ENCODE assay signal across 9 cellular contexts in the genomic region with DNA sequence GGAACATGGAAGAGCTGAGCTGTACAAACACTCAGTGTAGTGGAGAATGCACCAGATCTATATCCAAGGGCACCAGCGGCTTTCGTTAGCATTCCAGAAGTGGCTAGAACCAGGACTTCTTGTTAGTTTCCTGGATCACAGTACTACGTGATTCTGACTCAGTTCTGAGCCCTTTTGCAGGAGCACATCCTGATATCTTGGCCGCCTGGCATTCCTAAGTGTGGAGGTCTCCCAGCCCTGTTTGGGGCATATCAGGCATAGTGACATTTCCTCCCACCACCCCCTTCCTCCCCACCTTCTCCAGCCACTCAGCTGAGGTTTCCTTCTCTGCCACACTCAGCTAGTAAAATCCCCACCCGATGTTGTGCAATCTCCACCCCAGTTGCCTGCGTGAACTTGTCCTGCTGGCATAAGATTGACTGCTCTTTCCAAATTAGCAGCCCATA.
DNase-seq lines count a peak whose midpoint lies in the region; ATAC-seq and TF ChIP-seq lines count a peak whose summit lies in the region.
"Had no signal": no experiment of that assay in that cellular context is flagged by ENCODE, and none has a peak within 500 bp of the region (broad histone marks: within the 10 kb centered on the region; RNA-seq: fewer than 3 reads in every experiment).

No MANE protein-coding gene starts in this region.

- POLR2A ChIA-PET in CD8-positive, alpha-beta T cell (lab: Charles Lee) = interaction anchor here (0.8 kb wide), 1 partner anchor 42 kb away, joined by 3 read pairs; no protein-coding TSS in a partner anchor
- POLR2A ChIA-PET in naive thymus-derived CD4-positive, alpha-beta T cell (lab: Charles Lee) = interaction anchor here (0.6 to 1.8 kb wide), 3 partner anchors 12 to 40 kb away, joined by 3 to 7 read pairs (median 3); no protein-coding TSS in a partner anchor
- POLR2A ChIA-PET in PC-9 (lab: Charles Lee; ENCODE audit: unreplicated experiment) = interaction anchor here (0.6 kb wide), 1 partner anchor 22 kb away, joined by 12 read pairs; no protein-coding TSS in a partner anchor

- no peak overlapping the region for H3K27ac ChIP-seq in CD8-positive, alpha-beta T cell (ENCODE audit: low read depth, low read length)
- peak overlapping the region; percentile 46 for H3K27ac ChIP-seq in effector memory CD4-positive, alpha-beta T cell (ENCODE audit: insufficient read depth, low read length, poor library complexity, severe bottlenecking)
- H3K27ac ChIP-seq in naive thymus-derived CD4-positive, alpha-beta T cell (ENCODE audit: low read depth, low read length) = peak overlapping the region; percentile 59
- no peak overlapping the region for H3K27ac ChIP-seq in PC-9
- H3K27ac ChIP-seq: thoracic aorta had no signal

- no peak for TF ChIP-seq CTCF in CD8-positive, alpha-beta T cell (IDR thresholded peaks at IDR 0.05)
- TF ChIP-seq CTCF in NB4 (IDR thresholded peaks at IDR 0.05; ENCODE audit: low read depth, low read length) (no peak), PC-9 (conservative IDR thresholded peaks at IDR 0.05) (no peak)

- H3K36me3 ChIP-seq in CD8-positive, alpha-beta T cell (ENCODE audit: insufficient read depth, low read length) = peaks cover 67% of the 10 kb centered on the region
- H3K36me3 ChIP-seq in effector memory CD4-positive, alpha-beta T cell (ENCODE audit: control insufficient read depth, insufficient read depth, low read length) = peaks cover 80% of the 10 kb centered on the region
- peaks cover 51 to 91% (median 64%) of the 10 kb centered on the region in 3 experiments for H3K36me3 ChIP-seq in naive thymus-derived CD4-positive, alpha-beta T cell (ENCODE audit: control insufficient read depth in 2 of 3, insufficient read depth in 3 of 3, low read length in 3 of 3)
- H3K36me3 ChIP-seq in PC-9 (ENCODE audit: low read depth) = no peaks in the 10 kb centered on the region
- H3K36me3 ChIP-seq: thoracic aorta had no signal

- H3K4me2 ChIP-seq in PC-9 = no peak overlapping the region

- H3K9me3 Mint-ChIP-seq in CD8-positive, alpha-beta T cell = no peaks in the 10 kb centered on the region
- no peaks in the 10 kb centered on the region for H3K9me3 Mint-ChIP-seq in naive thymus-derived CD4-positive, alpha-beta T cell

- H3F3A ChIP-seq in PC-9 (ENCODE audit: insufficient read depth, low read depth) = no peaks in the 10 kb centered on the region

- no peak overlapping the region for H2AFZ ChIP-seq in PC-9

- no peaks in the 10 kb centered on the region for H3K27me3 Mint-ChIP-seq in CD8-positive, alpha-beta T cell (ENCODE audit: low read depth)
- H3K27me3 Mint-ChIP-seq in naive thymus-derived CD4-positive, alpha-beta T cell = no peaks in the 10 kb centered on the region

- no peaks in the 10 kb centered on the region for H3K79me2 ChIP-seq in PC-9 (ENCODE audit: low read depth)

- H3K4me1 Mint-ChIP-seq in CD8-positive, alpha-beta T cell (ENCODE audit: low read depth) = peaks cover 59% of the 10 kb centered on the region
- H3K4me1 Mint-ChIP-seq in naive thymus-derived CD4-positive, alpha-beta T cell = peaks cover 30 to 84% (median 66%) of the 10 kb centered on the region in 7 donors

- peak; percentile 49 for ATAC-seq in CD8-positive, alpha-beta T cell
- peak; percentile 64 for ATAC-seq in naive thymus-derived CD4-positive, alpha-beta T cell
- ATAC-seq in GM21529 (IDR thresholded peaks at IDR 0.05; ENCODE audit: unreplicated experiment) = no peak

- intact Hi-C loops in CD8-positive, alpha-beta T cell (cut with DNase I, micrococcal nuclease) = no loop called here
- intact Hi-C loops in naive thymus-derived CD4-positive, alpha-beta T cell (cut with micrococcal nuclease) = loop anchor here in 1 of 2 donors (2.0 kb wide), 1 partner anchor 21 kb away; no protein-coding TSS in a partner anchor
- intact Hi-C loops in PC-9 (cut with micrococcal nuclease; ENCODE audit: unreplicated experiment) = no loop called here

- peaks cover 66% of the 10 kb centered on the region for H3K36me3 Mint-ChIP-seq in CD8-positive, alpha-beta T cell
- H3K36me3 Mint-ChIP-seq in naive thymus-derived CD4-positive, alpha-beta T cell = peaks cover 26 to 68% (median 54%) of the 10 kb centered on the region in 5 donors

- H3K4me3 Mint-ChIP-seq in CD8-positive, alpha-beta T cell = no peak overlapping the region
- peak overlapping the region in 6 of 10 donors; percentile 2 to 39 (median 24) for H3K4me3 Mint-ChIP-seq in naive thymus-derived CD4-positive, alpha-beta T cell

- BruUV-seq in PC-9 (replicated peaks; lab: Mats Ljungman, UMichigan) = no TSS peak

- peak in 1 of 7 experiments; percentile 22 for DNase-seq in CD8-positive, alpha-beta T cell
- peak; percentile 93 for DNase-seq in NB4 (ENCODE audit: low read depth)
- DNase-seq in effector memory CD4-positive, alpha-beta T cell = no peak
- DNase-seq in naive thymus-derived CD4-positive, alpha-beta T cell = no peak
- no peak for DNase-seq in stimulated activated CD8-positive, alpha-beta memory T cell treated with anti-CD3 and anti-CD28 coated beads, Interleukin-4, amount 100 ng/mL, for 48 hours
- no peak for DNase-seq in PC-9
- no peak for DNase-seq in SHP77 treated with DMSO at 0.1 percent for 48 hours (lab: John Stamatoyannopoulos, UW)

- H3K27ac Mint-ChIP-seq in CD8-positive, alpha-beta T cell = peak overlapping the region; percentile 87
- H3K27ac Mint-ChIP-seq in naive thymus-derived CD4-positive, alpha-beta T cell = peak overlapping the region; percentile 60 to 92 (median 77)

- H3K9me3 ChIP-seq in CD8-positive, alpha-beta T cell (ENCODE audit: low read length) = no peaks in the 10 kb centered on the region
- no peaks in the 10 kb centered on the region for H3K9me3 ChIP-seq in effector memory CD4-positive, alpha-beta T cell (ENCODE audit: control insufficient read depth, low read length)
- H3K9me3 ChIP-seq in naive thymus-derived CD4-positive, alpha-beta T cell (ENCODE audit: control insufficient read depth in 2 of 3, low read length in 3 of 3) = no peaks in the 10 kb centered on the region
- no peaks in the 10 kb centered on the region for H3K9me3 ChIP-seq in PC-9 (ENCODE audit: insufficient read depth, low read depth)
- H3K9me3 ChIP-seq: thoracic aorta had no signal

- TF ChIP-seq POLR2A in NB4 (IDR thresholded peaks at IDR 0.05; ENCODE audit: extremely low read depth, insufficient read length) = no peak

- CTCF ChIA-PET in CD8-positive, alpha-beta T cell (lab: Charles Lee) = interaction anchor here (1.1 to 2.2 kb wide), 4 partner anchors 13 to 117 kb away, joined by 3 to 16 read pairs (median 4); no protein-coding TSS in a partner anchor
- CTCF ChIA-PET in naive thymus-derived CD4-positive, alpha-beta T cell (lab: Charles Lee) = interaction anchor here (0.6 to 1.5 kb wide), 3 partner anchors 12 to 56 kb away, joined by 3 to 7 read pairs (median 6); no protein-coding TSS in a partner anchor
- CTCF ChIA-PET in PC-9 (lab: Charles Lee) = no interaction called here

- no peaks in the 10 kb centered on the region for H3K9me2 ChIP-seq in PC-9 (ENCODE audit: insufficient read depth)

- peaks cover 28% of the 10 kb centered on the region for H3K4me1 ChIP-seq in CD8-positive, alpha-beta T cell (ENCODE audit: insufficient read depth, low read length)
- peaks cover 3% of the 10 kb centered on the region for H3K4me1 ChIP-seq in effector memory CD4-positive, alpha-beta T cell (ENCODE audit: control insufficient read depth, insufficient read depth, low read length, poor library complexity, severe bottlenecking)
- peaks cover 16 to 26% of the 10 kb centered on the region in 2 donors for H3K4me1 ChIP-seq in naive thymus-derived CD4-positive, alpha-beta T cell (ENCODE audit: control insufficient read depth in 2 of 2, insufficient read depth in 2 of 2, low read length in 2 of 2)
- H3K4me1 ChIP-seq in PC-9 (replicated peaks; ENCODE audit: insufficient read depth) = no peaks in the 10 kb centered on the region

- H3K27me3 ChIP-seq in CD8-positive, alpha-beta T cell (ENCODE audit: insufficient read depth, low read length) = no peaks in the 10 kb centered on the region
- H3K27me3 ChIP-seq in effector memory CD4-positive, alpha-beta T cell (replicated peaks; ENCODE audit: control insufficient read depth, insufficient read depth, low read length, poor library complexity, severe bottlenecking) = no peaks in the 10 kb centered on the region
- no peaks in the 10 kb centered on the region for H3K27me3 ChIP-seq in naive thymus-derived CD4-positive, alpha-beta T cell (ENCODE audit: control insufficient read depth in 2 of 2, insufficient read depth in 2 of 2, low read length in 2 of 2)
- H3K27me3 ChIP-seq in PC-9 (ENCODE audit: insufficient read depth, low read depth) = no peaks in the 10 kb centered on the region; the same call in 1 of the 2 replicates

- H3K4me3 ChIP-seq in CD8-positive, alpha-beta T cell (ENCODE audit: low read depth, low read length) = no peak overlapping the region
- H3K4me3 ChIP-seq in NB4 (ENCODE audit: low read depth, low read length) = no peak overlapping the region
- H3K4me3 ChIP-seq in effector memory CD4-positive, alpha-beta T cell (ENCODE audit: insufficient read depth, low read depth, low read length, poor library complexity, severe bottlenecking) = no peak overlapping the region
- H3K4me3 ChIP-seq in naive thymus-derived CD4-positive, alpha-beta T cell (ENCODE audit: low read length) = no peak overlapping the region
- H3K4me3 ChIP-seq in PC-9 = no peak overlapping the region
- H3K4me3 ChIP-seq: thoracic aorta had no signal

- H4K20me1 ChIP-seq in PC-9 (ENCODE audit: insufficient read depth) = no peaks in the 10 kb centered on the region

Comparison
In these comparisons a context has a peak if more than half of its experiments do, and no peak if none do; other contexts are left out.
1. H3K27ac ChIP-seq: peak in effector memory CD4-positive, alpha-beta T cell (single experiment) and naive thymus-derived CD4-positive, alpha-beta T cell (single experiment); none in CD8-positive, alpha-beta T cell (single experiment) and PC-9 (single experiment).